Comparison of ENCODE assay signal across 8 cellular contexts in genomic region chr14:32657081-32657480, GRCh38.
A peak's percentile ranks its signal among the peaks of the same experiment; 100 is the strongest.
DNase-seq lines count a peak whose midpoint lies in the region; FAIRE-seq and TF ChIP-seq lines count a peak whose summit lies in the region.

No MANE protein-coding gene starts in this region.

- H3K9me3 Mint-ChIP-seq in mesothelial cell of epicardium (no peaks in the 10 kb centered on the region), type B pancreatic cell (no peaks in the 10 kb centered on the region)

- H3K36me3 Mint-ChIP-seq in mesothelial cell of epicardium, result no peaks in the 10 kb centered on the region
- no peaks in the 10 kb centered on the region for H3K36me3 Mint-ChIP-seq in type B pancreatic cell

- no peak overlapping the region for H3K27ac ChIP-seq in sigmoid colon

- H3K9me3 ChIP-seq in MG63 (no peaks in the 10 kb centered on the region), sigmoid colon (no peaks in the 10 kb centered on the region)

- peak; percentile 29; the same call in 1 of the 2 replicates for TF ChIP-seq POLR2A in GM12892 (IDR thresholded peaks at IDR 0.05; ENCODE audit: low read depth, low read length)
- no peak for TF ChIP-seq POLR2A in sigmoid colon (IDR thresholded peaks at IDR 0.05)

- H3K36me3 ChIP-seq in MG63, result no peaks in the 10 kb centered on the region
- H3K36me3 ChIP-seq in sigmoid colon, result no peaks in the 10 kb centered on the region

- H3K27me3 Mint-ChIP-seq in mesothelial cell of epicardium (ENCODE audit: low read depth) (no peaks in the 10 kb centered on the region), type B pancreatic cell (no peaks in the 10 kb centered on the region)

- H3K27ac Mint-ChIP-seq in mesothelial cell of epicardium, result no peak overlapping the region
- no peak overlapping the region for H3K27ac Mint-ChIP-seq in type B pancreatic cell

- intact Hi-C loops in sigmoid colon (cut with DNase I), result no loop called here

- no peak for TF ChIP-seq EP300 in sigmoid colon (IDR thresholded peaks at IDR 0.05)

- peaks cover 9% of the 10 kb centered on the region for H3K4me1 Mint-ChIP-seq in mesothelial cell of epicardium
- H3K4me1 Mint-ChIP-seq in type B pancreatic cell (ENCODE audit: unreplicated experiment), result peaks cover 6% of the 10 kb centered on the region

- H3K27me3 ChIP-seq in MG63 (no peaks in the 10 kb centered on the region), sigmoid colon (no peaks in the 10 kb centered on the region)

- 47 to 63% methylated on average over 4 of the region's 4 CpGs for WGBS in sigmoid colon, 2 donors

- peaks cover 0 to 11% (median 5%) of the 10 kb centered on the region in 4 donors for H3K4me1 ChIP-seq in sigmoid colon

- DNase-seq in GM12892 (ENCODE audit: insufficient read length) (no peak), MG63 (peak; percentile 23), fibroblast of mammary gland (ENCODE audit: low read depth) (peak; percentile 92), sigmoid colon (peak; percentile 62), mesothelial cell of epicardium (ENCODE audit: low spot score in 2 of 2, unreplicated experiment in 2 of 2) (no peak), type B pancreatic cell (ENCODE audit: extremely low spot score, unreplicated experiment) (no peak), NCI-H146 treated with DMSO at 0.1 percent for 48 hours (lab: John Stamatoyannopoulos, UW; ENCODE audit: unreplicated experiment) (no peak), COR-L47 (lab: John Stamatoyannopoulos, UW) (no peak)

- H3K4me3 ChIP-seq in MG63 (no peak overlapping the region), fibroblast of mammary gland (ENCODE audit: control insufficient read depth, low read depth, low read length) (no peak overlapping the region), sigmoid colon (no peak overlapping the region)

- no peak for TF ChIP-seq CTCF in fibroblast of mammary gland (conservative IDR thresholded peaks at IDR 0.05; ENCODE audit: control insufficient read depth, insufficient read depth, low read depth, low read length)
- no peak for TF ChIP-seq CTCF in sigmoid colon (IDR thresholded peaks at IDR 0.05)
- TF ChIP-seq CTCF in mesothelial cell of epicardium (IDR thresholded peaks at IDR 0.05; ENCODE audit: unreplicated experiment), result no peak
- no peak for TF ChIP-seq CTCF in type B pancreatic cell (conservative IDR thresholded peaks at IDR 0.05)

- H3K4me3 Mint-ChIP-seq in mesothelial cell of epicardium (no peak overlapping the region), type B pancreatic cell (no peak overlapping the region)

- peak; percentile 17 for FAIRE-seq in GM12892 (lab: Jason Lieb, UNC)

Comparison
In these comparisons a context has a peak if more than half of its experiments do, and no peak if none do; other contexts are left out.
1. DNase-seq: peak in MG63 (single experiment), fibroblast of mammary gland (single experiment) and sigmoid colon (single experiment); none in GM12892 (single experiment), mesothelial cell of epicardium (0 of 2), type B pancreatic cell (single experiment), NCI-H146 treated with DMSO at 0.1 percent for 48 hours (single experiment) and COR-L47 (single experiment).